ENCODE assay signal across 8 cellular contexts in genomic region chr15:66498501-66499386, GRCh38. TPM values are rescaled to one million over a fixed set of nuclear protein-coding genes. Genes with fewer than 3 reads are reported as not detected.
A peak's percentile ranks its signal among the peaks of the same experiment; 100 is the strongest.
DNase-seq lines count a peak whose midpoint lies in the region; ATAC-seq, FAIRE-seq and TF ChIP-seq lines count a peak whose summit lies in the region.

No MANE protein-coding gene starts in this region.

- DNase-seq in AG08395 (ENCODE audit: low spot score) (peak; percentile 27), SK-N-MC (ENCODE audit: low read depth, low spot score) (no peak), epithelial cell of esophagus (ENCODE audit: low read depth) (no peak), gastrocnemius medialis (no peak), NK-92 (lab: John Stamatoyannopoulos, UW; ENCODE audit: unreplicated experiment) (no peak), urothelium cell line (ENCODE audit: low spot score) (no peak)

- no peak overlapping the region for H3K9ac ChIP-seq in SK-N-MC (ENCODE audit: insufficient read length)

- H3K4me3 ChIP-seq in SK-N-MC (no peak overlapping the region), epithelial cell of esophagus (ENCODE audit: low read length) (no peak overlapping the region), gastrocnemius medialis (no peak overlapping the region)

- TF ChIP-seq POLR2A in gastrocnemius medialis (IDR thresholded peaks at IDR 0.05) = no peak

- FAIRE-seq in urothelium cell line (lab: Jason Lieb, UNC) = no peak

- peaks cover 34 to 39% of the 10 kb centered on the region in 2 donors for H3K4me1 ChIP-seq in gastrocnemius medialis

- H3K9me3 ChIP-seq in SK-N-MC (ENCODE audit: low read depth, low read length) = no peaks in the 10 kb centered on the region
- H3K9me3 ChIP-seq in gastrocnemius medialis = no peaks in the 10 kb centered on the region

- intact Hi-C loops in gastrocnemius medialis (cut with DNase I; ENCODE audit: low total_unique reads) = loop anchor here (5.0 to 10.0 kb wide), 4 partner anchors 144 to 1314 kb away; partner anchors contain the start of genes CLPX, DIS3L, RAB11A and TIPIN

- peak overlapping the region; percentile 79 for H3K27ac ChIP-seq in SK-N-MC
- peak overlapping the region; percentile 90 to 95 (median 92) for H3K27ac ChIP-seq in gastrocnemius medialis

- H3K36me3 ChIP-seq in SK-N-MC (ENCODE audit: insufficient read depth, low read length) = peaks cover 72% of the 10 kb centered on the region
- peaks cover 3 to 64% of the 10 kb centered on the region in 2 donors for H3K36me3 ChIP-seq in gastrocnemius medialis

- peak; percentile 36; the same call in 2 of the 3 replicates for TF ChIP-seq CTCF in GM12872 (IDR thresholded peaks at IDR 0.05; ENCODE audit: insufficient read depth, low read depth, low read length)
- TF ChIP-seq CTCF in epithelial cell of esophagus (IDR thresholded peaks at IDR 0.05; ENCODE audit: insufficient read depth, low read depth, low read length, missing control alignments) = peak; percentile 25
- peak in 2 of 5 experiments; percentile 15 to 26 for TF ChIP-seq CTCF in gastrocnemius medialis (IDR thresholded peaks at IDR 0.05 in 4 of 5, conservative IDR thresholded peaks at IDR 0.05 in 1 of 5)

- H3K27me3 ChIP-seq in gastrocnemius medialis = no peaks in the 10 kb centered on the region

- in situ Hi-C loops in gastrocnemius medialis (cut with MboI; ENCODE audit: low sequenced_read_pairs in 4 of 4) = loop anchor here in 2 of 4 donors (5.0 to 10.0 kb wide), 2 partner anchors 111 to 114 kb away; partner anchors contain the start of gene MAP2K1 (in 2 of the 2)

- ATAC-seq in gastrocnemius medialis = no peak
- no peak for ATAC-seq in HG02759 (IDR thresholded peaks at IDR 0.05; ENCODE audit: unreplicated experiment)

RNA-seq across cellular contexts. Expression of gene SNAPC5, which starts 1.2 kb away (rescaled TPM):
- 10 to 100 TPM; 39.6 to 58.8 (median 50.8) TPM for total RNA-seq in gastrocnemius medialis

RNA-seq across cellular contexts. Expression of gene RPL4, which starts 5.9 kb away (rescaled TPM):
- total RNA-seq in gastrocnemius medialis = 1,000 to 10,000 TPM; 2,613 to 4,567 (median 3,688) TPM

RNA-seq across cellular contexts. Expression of gene ZWILCH, which starts 6.4 kb away (rescaled TPM):
- 10 to 100 TPM in 1 of 4 donors, 1 to 10 TPM in 3; 2.0 to 10.6 (median 2.4) TPM for total RNA-seq in gastrocnemius medialis
